ENCODE assay signal across 1 cellular context in genomic region chr5:115557667-115558387, GRCh38.
TF ChIP-seq lines count a peak whose summit lies in the region.

No MANE protein-coding gene starts in this region.

TF ChIP-seq in GM23338, 12 proteins besides CTCF, POLR2A, EP300 and RAD21 (continued from another document):
- TF ChIP-seq ZNF462 (CRISPR knock-in tag; IDR thresholded peaks at IDR 0.05): no peak
- TF ChIP-seq STAT1 (IDR thresholded peaks at IDR 0.05; ENCODE audit: unreplicated experiment): no peak
- no peak for TF ChIP-seq EZH2 (IDR thresholded peaks at IDR 0.05; ENCODE audit: low read depth, unreplicated experiment)
- TF ChIP-seq NANOG (IDR thresholded peaks at IDR 0.05; ENCODE audit: borderline replicate concordance): no peak
- no peak for TF ChIP-seq POLR2AphosphoS5 (IDR thresholded peaks at IDR 0.05; ENCODE audit: low read depth)
- no peak for TF ChIP-seq EZH2phosphoT487 (IDR thresholded peaks at IDR 0.05; ENCODE audit: unreplicated experiment)
